Comparison of ENCODE assay signal across 9 cellular contexts in the genomic region with DNA sequence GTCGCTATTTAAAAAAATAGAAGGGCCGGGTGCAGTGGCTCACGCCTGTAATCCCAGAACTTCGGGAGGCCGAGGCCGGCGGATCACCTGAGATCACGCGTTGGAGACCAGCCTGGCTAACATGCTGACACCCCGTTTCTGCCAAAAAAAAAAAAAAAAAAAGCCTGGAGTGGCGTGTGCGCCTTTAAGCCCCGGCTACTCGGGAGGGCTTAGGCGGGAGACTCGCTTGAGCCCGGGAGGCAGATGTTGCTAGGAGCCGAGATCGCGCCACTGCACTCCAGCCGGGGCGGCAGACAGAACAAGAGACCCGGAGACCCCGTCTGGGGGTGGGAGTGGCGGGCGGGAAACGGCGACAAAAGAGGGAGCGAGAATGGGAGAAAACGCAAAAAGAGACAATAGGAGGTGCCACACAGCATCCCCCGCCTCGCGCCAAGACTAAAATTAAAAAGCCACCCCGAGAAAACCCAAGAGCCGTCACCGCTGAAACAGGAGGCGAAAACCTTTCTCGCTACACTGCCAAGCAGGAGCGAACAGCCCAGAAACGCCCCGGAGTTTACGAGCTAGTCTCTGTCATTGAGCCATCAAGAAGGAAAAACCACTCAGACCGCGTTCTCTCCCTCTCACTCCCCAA. TPM values are rescaled to one million over a fixed set of nuclear protein-coding genes. Genes with fewer than 3 reads are reported as not detected.
A peak's percentile ranks its signal among the peaks of the same experiment; 100 is the strongest.
DNase-seq lines count a peak whose midpoint lies in the region; ATAC-seq and TF ChIP-seq lines count a peak whose summit lies in the region.
"Not testable (repeated sequence)": the region's sequence is repeated elsewhere in the genome, so short reads cannot be mapped to it uniquely, and the experiment has no call there.
"Had no signal": no experiment of that assay in that cellular context is flagged by ENCODE, and none has a peak within 500 bp of the region (broad histone marks: within the 10 kb centered on the region; RNA-seq: fewer than 3 reads in every experiment).

No MANE protein-coding gene starts in this region.

- peak overlapping the region; percentile 94 for H3K27ac Mint-ChIP-seq in nephron progenitor cell

- not testable (repeated sequence) for H3K36me3 ChIP-seq in esophagus squamous epithelium

- not testable (repeated sequence) for H3K9me3 Mint-ChIP-seq in nephron progenitor cell

- H3K9me3 ChIP-seq in esophagus squamous epithelium: not testable (repeated sequence)

- peak; percentile 57 to 88 for DNase-seq in activated CD4-positive, alpha-beta T cell treated with anti-CD3 and anti-CD28 coated beads for 4 hours
- DNase-seq in activated naive CD4-positive, alpha-beta T cell treated with Interleukin-2 at 50 U/mL for 16 hours: peak; percentile 95
- DNase-seq in esophagus squamous epithelium (lab: John Stamatoyannopoulos, UW): not testable (repeated sequence)
- DNase-seq in nephron progenitor cell (peak; percentile 84), ureter (ENCODE audit: low spot score) (peak; percentile 95)
- DNase-seq in stimulated activated CD4-positive, alpha-beta T cell treated with anti-CD3 and anti-CD28 coated beads, TNF-alpha, amount 100 ng/mL, for 1 hour (ENCODE audit: low read depth in 3 of 3, low spot score in 1 of 3): peak; percentile 51 to 74 (median 52)

- H3K4me3 Mint-ChIP-seq in nephron progenitor cell: peak overlapping the region; percentile 58

- in situ Hi-C loops in GM18951 (cut with MboI; ENCODE audit: low sequenced_read_pairs, unreplicated experiment): not testable (repeated sequence)

- not testable (repeated sequence) for H3K4me1 ChIP-seq in esophagus squamous epithelium

- peak in 1 of 6 experiments; percentile 6 for TF ChIP-seq CTCF in esophagus squamous epithelium (IDR thresholded peaks at IDR 0.05)
- not testable (repeated sequence) for TF ChIP-seq CTCF in nephron progenitor cell (IDR thresholded peaks at IDR 0.05)

- intact Hi-C loops in esophagus squamous epithelium (cut with DNase I): not testable (repeated sequence)

- 0% methylated on average over 6 of the region's 44 CpGs; no CpG with 5 or more reads in 1 of the 2 donors for WGBS in esophagus squamous epithelium, 2 donors

- ATAC-seq in HG03342 (IDR thresholded peaks at IDR 0.05; ENCODE audit: unreplicated experiment): peak; percentile 38

- TF ChIP-seq POLR2A in GM18951 (IDR thresholded peaks at IDR 0.05; ENCODE audit: extremely low read depth, insufficient read depth, insufficient read length) (peak; percentile 27), esophagus squamous epithelium (IDR thresholded peaks at IDR 0.05) (peak in 3 of 4 donors; percentile 32 to 100 (median 45))

- H3K4me1 Mint-ChIP-seq in nephron progenitor cell: not testable (repeated sequence)

- H3K4me3 ChIP-seq in esophagus squamous epithelium: peak overlapping the region in 1 of 4 donors; percentile 35

- H3K36me3 Mint-ChIP-seq in nephron progenitor cell (ENCODE audit: low read depth): not testable (repeated sequence)

- H3K27ac ChIP-seq in esophagus squamous epithelium: peak overlapping the region in 2 of 4 donors; percentile 53 to 82

- not testable (repeated sequence) for H3K27me3 Mint-ChIP-seq in nephron progenitor cell (ENCODE audit: low read depth, poor library complexity)

- H3K27me3 ChIP-seq in esophagus squamous epithelium: not testable (repeated sequence)

RNA-seq across cellular contexts. Expression of a gene that starts 16.7 kb away (rescaled TPM):
- total RNA-seq in esophagus squamous epithelium (1 to 10 TPM; 1.0 to 4.2 (median 1.7) TPM), ureter (3.6 TPM)
- total RNA-seq: LHCN-M2 had no signal

RNA-seq across cellular contexts. Expression of a gene that starts 58.9 kb away (rescaled TPM):
- total RNA-seq in esophagus squamous epithelium: 100 to 1,000 TPM in 1 of 4 donors, 10 to 100 TPM in 3; 44.3 to 157 (median 71.3) TPM
- total RNA-seq in ureter: 8.3 TPM
